In the genomic region with DNA sequence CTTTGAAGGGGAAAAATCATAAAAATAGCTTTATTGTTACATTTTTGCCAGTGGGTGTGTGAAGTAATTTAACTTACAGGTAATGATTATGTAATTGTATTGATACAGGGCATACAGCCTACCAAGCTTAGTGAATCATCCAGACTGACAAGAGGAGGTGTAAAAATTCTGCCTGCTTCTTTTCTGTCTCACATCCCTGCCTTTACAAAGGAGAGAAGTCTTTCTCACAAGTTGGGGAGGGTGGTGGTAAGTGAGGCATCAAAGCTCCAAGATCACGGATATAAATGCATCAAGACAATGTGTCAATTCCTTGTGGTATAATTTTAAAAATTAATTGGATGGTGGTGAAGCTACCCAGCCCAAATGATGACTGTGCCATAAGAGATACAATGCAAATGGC, we compare ENCODE assay signal across 20 cellular contexts. TPM values are rescaled to one million over a fixed set of nuclear protein-coding genes. Genes with fewer than 3 reads are reported as not detected.
DNase-seq lines count a peak whose midpoint lies in the region; ATAC-seq, FAIRE-seq and TF ChIP-seq lines count a peak whose summit lies in the region.
"Had no signal": no experiment of that assay in that cellular context is flagged by ENCODE, and none has a peak within 500 bp of the region (broad histone marks: within the 10 kb centered on the region; RNA-seq: fewer than 3 reads in every experiment).

No MANE protein-coding gene starts in this region.

- FAIRE-seq in bronchial epithelial cell (lab: Jason Lieb, UNC) = no peak
- FAIRE-seq: A204.1, GM12892, GM18507, H54, HepG2 had no signal

- no peak overlapping the region for H3K27ac Mint-ChIP-seq in activated T-helper 2 cell treated with anti-CD3 and anti-CD28 coated beads, Interferon-gamma antibody, Interleukin-2, Interleukin-4, amounts not matched to agents 10 μg/mL and 5 μg/mL and 100 μg/mL, durations not matched to agents 14 hours and 24 hours and 36 hours
- H3K27ac Mint-ChIP-seq: CD4-positive, alpha-beta T cell; GM23338; IgD-negative memory B cell had no signal

- no peak overlapping the region for H3K9ac ChIP-seq in Loucy (ENCODE audit: low read depth, low read length, poor library complexity, severe bottlenecking)

- no peaks in the 10 kb centered on the region for H3K9me3 Mint-ChIP-seq in activated T-helper 2 cell treated with anti-CD3 and anti-CD28 coated beads, Interferon-gamma antibody, Interleukin-2, Interleukin-4, amounts not matched to agents 10 μg/mL and 5 μg/mL and 100 μg/mL, durations not matched to agents 14 hours and 24 hours and 36 hours
- H3K9me3 Mint-ChIP-seq: CD4-positive, alpha-beta T cell; GM23338; IgD-negative memory B cell had no signal

- no peaks in the 10 kb centered on the region for H3K36me3 Mint-ChIP-seq in activated T-helper 2 cell treated with anti-CD3 and anti-CD28 coated beads, Interferon-gamma antibody, Interleukin-2, Interleukin-4, amounts not matched to agents 10 μg/mL and 5 μg/mL and 100 μg/mL, durations not matched to agents 14 hours and 24 hours and 36 hours (ENCODE audit: low read depth)
- H3K36me3 Mint-ChIP-seq: IgD-negative memory B cell had no signal

- no peaks in the 10 kb centered on the region for H4K20me1 ChIP-seq in Loucy (ENCODE audit: insufficient read depth, low read length, poor library complexity, severe bottlenecking)

- DNase-seq in NCI-H146 (lab: John Stamatoyannopoulos, UW) (peak; percentile 60), bronchial epithelial cell (ENCODE audit: low read depth) (peak; percentile 13), occipital lobe (lab: John Stamatoyannopoulos, UW) (no peak)
- DNase-seq in activated T-helper 2 cell treated with anti-CD3 and anti-CD28 coated beads, Interferon-gamma antibody, Interleukin-2, Interleukin-4, amounts not matched to agents 10 μg/mL and 5 μg/mL and 100 μg/mL, durations not matched to agents 14 hours and 24 hours and 36 hours (ENCODE audit: low spot score) = no peak
- DNase-seq: ACHN; CD4-positive, alpha-beta T cell; DMS153; DMS79; GDM1; HCEC 1CT had no signal

- no peaks in the 10 kb centered on the region for H3K9me3 ChIP-seq in Loucy (ENCODE audit: insufficient read depth, low read depth, low read length)
- H3K9me3 ChIP-seq in neuron (ENCODE audit: low read length) = no peaks in the 10 kb centered on the region

- ATAC-seq in HG02852 (IDR thresholded peaks at IDR 0.05; ENCODE audit: unreplicated experiment) = no peak
- ATAC-seq: GM23338, HepG2 had no signal

- H3K27me3 ChIP-seq in Loucy (ENCODE audit: insufficient read depth, low read length, poor library complexity, severe bottlenecking) (no peaks in the 10 kb centered on the region), bronchial epithelial cell (ENCODE audit: control insufficient read depth, insufficient read depth, low read length) (no peaks in the 10 kb centered on the region), neuron (ENCODE audit: insufficient read depth, low read length) (peaks cover 6% of the 10 kb centered on the region)

- TF ChIP-seq CTCF in Loucy (conservative IDR thresholded peaks at IDR 0.05; ENCODE audit: low read length) (no peak), bronchial epithelial cell (IDR thresholded peaks at IDR 0.05; ENCODE audit: insufficient read depth, low read length, severe bottlenecking) (no peak)

- peaks cover 8% of the 10 kb centered on the region for H3K4me1 Mint-ChIP-seq in activated T-helper 2 cell treated with anti-CD3 and anti-CD28 coated beads, Interferon-gamma antibody, Interleukin-2, Interleukin-4, amounts not matched to agents 10 μg/mL and 5 μg/mL and 100 μg/mL, durations not matched to agents 14 hours and 24 hours and 36 hours (ENCODE audit: low read depth)

- no peak overlapping the region for H3K4me2 ChIP-seq in Loucy (ENCODE audit: low read depth, low read length, poor library complexity, severe bottlenecking)
- H3K4me2 ChIP-seq: GM23338 had no signal

- no peaks in the 10 kb centered on the region for H3K79me2 ChIP-seq in Loucy (ENCODE audit: insufficient read depth, low read length)

- H3K4me3 ChIP-seq in Loucy (ENCODE audit: low read length, poor library complexity, severe bottlenecking) (no peak overlapping the region), bronchial epithelial cell (ENCODE audit: low read depth, low read length) (no peak overlapping the region), neuron (ENCODE audit: low read length) (no peak overlapping the region)
- H3K4me3 ChIP-seq: GM23338 had no signal

- H3K4me1 ChIP-seq in Loucy (ENCODE audit: insufficient read depth, low read length, poor library complexity, severe bottlenecking) (no peaks in the 10 kb centered on the region), neuron (ENCODE audit: insufficient read depth, low read length) (peaks cover 7% of the 10 kb centered on the region)

- intact Hi-C loops in activated T-helper 2 cell treated with anti-CD3 and anti-CD28 coated beads, Interferon-gamma antibody, Interleukin-2, Interleukin-4, amounts not matched to agents 10 μg/mL and 5 μg/mL and 100 μg/mL, durations not matched to agents 14 hours and 24 hours and 36 hours (cut with micrococcal nuclease) = no loop called here

- no peak overlapping the region for H3K4me3 Mint-ChIP-seq in activated T-helper 2 cell treated with anti-CD3 and anti-CD28 coated beads, Interferon-gamma antibody, Interleukin-2, Interleukin-4, amounts not matched to agents 10 μg/mL and 5 μg/mL and 100 μg/mL, durations not matched to agents 14 hours and 24 hours and 36 hours (ENCODE audit: low read depth)
- H3K4me3 Mint-ChIP-seq: CD4-positive, alpha-beta T cell; GM23338; IgD-negative memory B cell had no signal

- no peaks in the 10 kb centered on the region for H3K36me3 ChIP-seq in Loucy (ENCODE audit: insufficient read depth, low read length)
- H3K36me3 ChIP-seq in bronchial epithelial cell (ENCODE audit: control insufficient read depth, insufficient read depth, low read length) = no peaks in the 10 kb centered on the region
- H3K36me3 ChIP-seq in neuron (ENCODE audit: insufficient read depth, low read length) = no peaks in the 10 kb centered on the region

- H3K9me2 ChIP-seq in Loucy (replicated peaks; ENCODE audit: low read depth, low read length) = no peaks in the 10 kb centered on the region

- H3F3A ChIP-seq in Loucy (ENCODE audit: low read depth) = no peaks in the 10 kb centered on the region

- H2AFZ ChIP-seq in Loucy (ENCODE audit: low read length) (peak overlapping the region; percentile 40; the same call in 1 of the 2 replicates), neuron (ENCODE audit: low read depth, low read length) (peak overlapping the region; percentile 54)
- H2AFZ ChIP-seq: GM23338 had no signal

- H3K27me3 Mint-ChIP-seq in activated T-helper 2 cell treated with anti-CD3 and anti-CD28 coated beads, Interferon-gamma antibody, Interleukin-2, Interleukin-4, amounts not matched to agents 10 μg/mL and 5 μg/mL and 100 μg/mL, durations not matched to agents 14 hours and 24 hours and 36 hours (ENCODE audit: low read depth) = peaks cover 2% of the 10 kb centered on the region
- H3K27me3 Mint-ChIP-seq: CD4-positive, alpha-beta T cell had no signal

RNA-seq across cellular contexts. Expression of a gene that starts 39.0 kb away (rescaled TPM):
- total RNA-seq in bronchial epithelial cell (10.0 and 11.8 TPM in 2 replicates), occipital lobe (59.0 TPM)
- total RNA-seq in activated T-helper 2 cell treated with anti-CD3 and anti-CD28 coated beads, Interferon-gamma antibody, Interleukin-2, Interleukin-4, amounts not matched to agents 10 μg/mL and 5 μg/mL and 100 μg/mL, durations not matched to agents 14 hours and 24 hours and 36 hours = 24.7 and 26.4 TPM in 2 replicates

Comparison
In these comparisons a context has a peak if more than half of its experiments do, and no peak if none do; other contexts are left out.
1. DNase-seq: peak in NCI-H146 (single experiment) and bronchial epithelial cell (single experiment); none in activated T-helper 2 cell treated with anti-CD3 and anti-CD28 coated beads, Interferon-gamma antibody, Interleukin-2, Interleukin-4, amounts not matched to agents 10 μg/mL and 5 μg/mL and 100 μg/mL, durations not matched to agents 14 hours and 24 hours and 36 hours (single experiment) and occipital lobe (single experiment).